In the genomic region with DNA sequence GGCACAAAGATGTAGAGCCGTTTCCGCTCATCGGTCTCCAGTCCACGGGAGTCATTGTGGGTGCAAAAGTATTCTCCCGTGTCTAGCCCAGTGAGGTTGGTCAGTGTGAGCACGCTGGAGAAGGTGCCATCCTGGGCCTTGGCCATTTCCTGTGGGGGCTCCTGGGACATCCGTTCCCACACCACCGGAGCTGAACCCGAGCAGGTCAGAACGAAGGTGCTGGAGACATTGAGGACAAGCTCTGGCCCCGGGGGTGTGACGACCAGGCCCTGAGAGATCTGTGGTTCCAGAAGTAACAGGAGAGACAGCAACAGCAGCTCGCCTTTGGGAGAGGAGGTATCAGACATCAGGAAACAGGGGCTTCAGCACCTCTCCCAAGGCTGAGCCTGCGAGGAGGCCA, we compare ENCODE assay signal across 1 cellular context.
TF ChIP-seq lines count a peak whose summit lies in the region.

No MANE protein-coding gene starts in this region.

TF ChIP-seq in WTC11, 78 proteins besides CTCF, POLR2A, EP300 and RAD21:
- TF ChIP-seq FOXJ3 (CRISPR knock-in tag; IDR thresholded peaks at IDR 0.05; ENCODE audit: borderline replicate concordance) = no peak
- TF ChIP-seq, protein P1, sequence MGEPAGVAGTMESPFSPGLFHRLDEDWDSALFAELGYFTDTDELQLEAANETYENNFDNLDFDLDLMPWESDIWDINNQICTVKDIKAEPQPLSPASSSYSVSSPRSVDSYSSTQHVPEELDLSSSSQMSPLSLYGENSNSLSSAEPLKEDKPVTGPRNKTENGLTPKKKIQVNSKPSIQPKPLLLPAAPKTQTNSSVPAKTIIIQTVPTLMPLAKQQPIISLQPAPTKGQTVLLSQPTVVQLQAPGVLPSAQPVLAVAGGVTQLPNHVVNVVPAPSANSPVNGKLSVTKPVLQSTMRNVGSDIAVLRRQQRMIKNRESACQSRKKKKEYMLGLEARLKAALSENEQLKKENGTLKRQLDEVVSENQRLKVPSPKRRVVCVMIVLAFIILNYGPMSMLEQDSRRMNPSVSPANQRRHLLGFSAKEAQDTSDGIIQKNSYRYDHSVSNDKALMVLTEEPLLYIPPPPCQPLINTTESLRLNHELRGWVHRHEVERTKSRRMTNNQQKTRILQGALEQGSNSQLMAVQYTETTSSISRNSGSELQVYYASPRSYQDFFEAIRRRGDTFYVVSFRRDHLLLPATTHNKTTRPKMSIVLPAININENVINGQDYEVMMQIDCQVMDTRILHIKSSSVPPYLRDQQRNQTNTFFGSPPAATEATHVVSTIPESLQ (CRISPR knock-in tag; IDR thresholded peaks at IDR 0.05) = no peak
- TF ChIP-seq, protein P2, sequence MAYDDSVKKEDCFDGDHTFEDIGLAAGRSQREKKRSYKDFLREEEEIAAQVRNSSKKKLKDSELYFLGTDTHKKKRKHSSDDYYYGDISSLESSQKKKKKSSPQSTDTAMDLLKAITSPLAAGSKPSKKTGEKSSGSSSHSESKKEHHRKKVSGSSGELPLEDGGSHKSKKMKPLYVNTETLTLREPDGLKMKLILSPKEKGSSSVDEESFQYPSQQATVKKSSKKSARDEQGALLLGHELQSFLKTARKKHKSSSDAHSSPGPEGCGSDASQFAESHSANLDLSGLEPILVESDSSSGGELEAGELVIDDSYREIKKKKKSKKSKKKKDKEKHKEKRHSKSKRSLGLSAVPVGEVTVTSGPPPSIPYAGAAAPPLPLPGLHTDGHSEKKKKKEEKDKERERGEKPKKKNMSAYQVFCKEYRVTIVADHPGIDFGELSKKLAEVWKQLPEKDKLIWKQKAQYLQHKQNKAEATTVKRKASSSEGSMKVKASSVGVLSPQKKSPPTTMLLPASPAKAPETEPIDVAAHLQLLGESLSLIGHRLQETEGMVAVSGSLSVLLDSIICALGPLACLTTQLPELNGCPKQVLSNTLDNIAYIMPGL (CRISPR knock-in tag; IDR thresholded peaks at IDR 0.05) = no peak
- no peak for TF ChIP-seq ZNF416 (CRISPR knock-in tag; IDR thresholded peaks at IDR 0.05)
- TF ChIP-seq ESRRA (CRISPR knock-in tag; IDR thresholded peaks at IDR 0.05; ENCODE audit: borderline replicate concordance) = no peak
- no peak for TF ChIP-seq IRF2 (CRISPR knock-in tag; IDR thresholded peaks at IDR 0.05; ENCODE audit: borderline replicate concordance, low read depth)
- TF ChIP-seq GTF2I (CRISPR knock-in tag; conservative IDR thresholded peaks at IDR 0.05) = no peak
- TF ChIP-seq ETV6 (CRISPR knock-in tag; IDR thresholded peaks at IDR 0.05) = no peak
- TF ChIP-seq CBFB (CRISPR knock-in tag; IDR thresholded peaks at IDR 0.05; ENCODE audit: low read depth) = no peak
- TF ChIP-seq ZNF317 (CRISPR knock-in tag; IDR thresholded peaks at IDR 0.05; ENCODE audit: borderline replicate concordance, low read depth) = no peak
- TF ChIP-seq, protein P3, sequence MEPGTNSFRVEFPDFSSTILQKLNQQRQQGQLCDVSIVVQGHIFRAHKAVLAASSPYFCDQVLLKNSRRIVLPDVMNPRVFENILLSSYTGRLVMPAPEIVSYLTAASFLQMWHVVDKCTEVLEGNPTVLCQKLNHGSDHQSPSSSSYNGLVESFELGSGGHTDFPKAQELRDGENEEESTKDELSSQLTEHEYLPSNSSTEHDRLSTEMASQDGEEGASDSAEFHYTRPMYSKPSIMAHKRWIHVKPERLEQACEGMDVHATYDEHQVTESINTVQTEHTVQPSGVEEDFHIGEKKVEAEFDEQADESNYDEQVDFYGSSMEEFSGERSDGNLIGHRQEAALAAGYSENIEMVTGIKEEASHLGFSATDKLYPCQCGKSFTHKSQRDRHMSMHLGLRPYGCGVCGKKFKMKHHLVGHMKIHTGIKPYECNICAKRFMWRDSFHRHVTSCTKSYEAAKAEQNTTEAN (CRISPR knock-in tag; IDR thresholded peaks at IDR 0.05) = no peak
- TF ChIP-seq, protein P4, sequence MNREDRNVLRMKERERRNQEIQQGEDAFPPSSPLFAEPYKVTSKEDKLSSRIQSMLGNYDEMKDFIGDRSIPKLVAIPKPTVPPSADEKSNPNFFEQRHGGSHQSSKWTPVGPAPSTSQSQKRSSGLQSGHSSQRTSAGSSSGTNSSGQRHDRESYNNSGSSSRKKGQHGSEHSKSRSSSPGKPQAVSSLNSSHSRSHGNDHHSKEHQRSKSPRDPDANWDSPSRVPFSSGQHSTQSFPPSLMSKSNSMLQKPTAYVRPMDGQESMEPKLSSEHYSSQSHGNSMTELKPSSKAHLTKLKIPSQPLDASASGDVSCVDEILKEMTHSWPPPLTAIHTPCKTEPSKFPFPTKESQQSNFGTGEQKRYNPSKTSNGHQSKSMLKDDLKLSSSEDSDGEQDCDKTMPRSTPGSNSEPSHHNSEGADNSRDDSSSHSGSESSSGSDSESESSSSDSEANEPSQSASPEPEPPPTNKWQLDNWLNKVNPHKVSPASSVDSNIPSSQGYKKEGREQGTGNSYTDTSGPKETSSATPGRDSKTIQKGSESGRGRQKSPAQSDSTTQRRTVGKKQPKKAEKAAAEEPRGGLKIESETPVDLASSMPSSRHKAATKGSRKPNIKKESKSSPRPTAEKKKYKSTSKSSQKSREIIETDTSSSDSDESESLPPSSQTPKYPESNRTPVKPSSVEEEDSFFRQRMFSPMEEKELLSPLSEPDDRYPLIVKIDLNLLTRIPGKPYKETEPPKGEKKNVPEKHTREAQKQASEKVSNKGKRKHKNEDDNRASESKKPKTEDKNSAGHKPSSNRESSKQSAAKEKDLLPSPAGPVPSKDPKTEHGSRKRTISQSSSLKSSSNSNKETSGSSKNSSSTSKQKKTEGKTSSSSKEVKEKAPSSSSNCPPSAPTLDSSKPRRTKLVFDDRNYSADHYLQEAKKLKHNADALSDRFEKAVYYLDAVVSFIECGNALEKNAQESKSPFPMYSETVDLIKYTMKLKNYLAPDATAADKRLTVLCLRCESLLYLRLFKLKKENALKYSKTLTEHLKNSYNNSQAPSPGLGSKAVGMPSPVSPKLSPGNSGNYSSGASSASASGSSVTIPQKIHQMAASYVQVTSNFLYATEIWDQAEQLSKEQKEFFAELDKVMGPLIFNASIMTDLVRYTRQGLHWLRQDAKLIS (CRISPR knock-in tag; IDR thresholded peaks at IDR 0.05; ENCODE audit: borderline replicate concordance) = no peak
- TF ChIP-seq, protein P5, sequence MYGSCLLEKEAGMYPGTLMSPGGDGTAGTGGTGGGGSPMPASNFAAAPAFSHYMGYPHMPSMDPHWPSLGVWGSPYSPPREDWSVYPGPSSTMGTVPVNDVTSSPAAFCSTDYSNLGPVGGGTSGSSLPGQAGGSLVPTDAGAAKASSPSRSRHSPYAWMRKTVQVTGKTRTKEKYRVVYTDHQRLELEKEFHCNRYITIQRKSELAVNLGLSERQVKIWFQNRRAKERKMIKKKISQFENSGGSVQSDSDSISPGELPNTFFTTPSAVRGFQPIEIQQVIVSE (CRISPR knock-in tag; IDR thresholded peaks at IDR 0.05; ENCODE audit: borderline replicate concordance) = no peak
- no peak for TF ChIP-seq ZBTB21 (CRISPR knock-in tag; IDR thresholded peaks at IDR 0.05; ENCODE audit: borderline replicate concordance)
- no peak for TF ChIP-seq GABPB1 (CRISPR knock-in tag; IDR thresholded peaks at IDR 0.05)
- TF ChIP-seq NFYB (CRISPR knock-in tag; conservative IDR thresholded peaks at IDR 0.05; ENCODE audit: low read depth) = no peak
- TF ChIP-seq, protein P6, sequence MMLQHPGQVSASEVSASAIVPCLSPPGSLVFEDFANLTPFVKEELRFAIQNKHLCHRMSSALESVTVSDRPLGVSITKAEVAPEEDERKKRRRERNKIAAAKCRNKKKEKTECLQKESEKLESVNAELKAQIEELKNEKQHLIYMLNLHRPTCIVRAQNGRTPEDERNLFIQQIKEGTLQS (CRISPR knock-in tag; conservative IDR thresholded peaks at IDR 0.05) = no peak
- TF ChIP-seq, protein P7, sequence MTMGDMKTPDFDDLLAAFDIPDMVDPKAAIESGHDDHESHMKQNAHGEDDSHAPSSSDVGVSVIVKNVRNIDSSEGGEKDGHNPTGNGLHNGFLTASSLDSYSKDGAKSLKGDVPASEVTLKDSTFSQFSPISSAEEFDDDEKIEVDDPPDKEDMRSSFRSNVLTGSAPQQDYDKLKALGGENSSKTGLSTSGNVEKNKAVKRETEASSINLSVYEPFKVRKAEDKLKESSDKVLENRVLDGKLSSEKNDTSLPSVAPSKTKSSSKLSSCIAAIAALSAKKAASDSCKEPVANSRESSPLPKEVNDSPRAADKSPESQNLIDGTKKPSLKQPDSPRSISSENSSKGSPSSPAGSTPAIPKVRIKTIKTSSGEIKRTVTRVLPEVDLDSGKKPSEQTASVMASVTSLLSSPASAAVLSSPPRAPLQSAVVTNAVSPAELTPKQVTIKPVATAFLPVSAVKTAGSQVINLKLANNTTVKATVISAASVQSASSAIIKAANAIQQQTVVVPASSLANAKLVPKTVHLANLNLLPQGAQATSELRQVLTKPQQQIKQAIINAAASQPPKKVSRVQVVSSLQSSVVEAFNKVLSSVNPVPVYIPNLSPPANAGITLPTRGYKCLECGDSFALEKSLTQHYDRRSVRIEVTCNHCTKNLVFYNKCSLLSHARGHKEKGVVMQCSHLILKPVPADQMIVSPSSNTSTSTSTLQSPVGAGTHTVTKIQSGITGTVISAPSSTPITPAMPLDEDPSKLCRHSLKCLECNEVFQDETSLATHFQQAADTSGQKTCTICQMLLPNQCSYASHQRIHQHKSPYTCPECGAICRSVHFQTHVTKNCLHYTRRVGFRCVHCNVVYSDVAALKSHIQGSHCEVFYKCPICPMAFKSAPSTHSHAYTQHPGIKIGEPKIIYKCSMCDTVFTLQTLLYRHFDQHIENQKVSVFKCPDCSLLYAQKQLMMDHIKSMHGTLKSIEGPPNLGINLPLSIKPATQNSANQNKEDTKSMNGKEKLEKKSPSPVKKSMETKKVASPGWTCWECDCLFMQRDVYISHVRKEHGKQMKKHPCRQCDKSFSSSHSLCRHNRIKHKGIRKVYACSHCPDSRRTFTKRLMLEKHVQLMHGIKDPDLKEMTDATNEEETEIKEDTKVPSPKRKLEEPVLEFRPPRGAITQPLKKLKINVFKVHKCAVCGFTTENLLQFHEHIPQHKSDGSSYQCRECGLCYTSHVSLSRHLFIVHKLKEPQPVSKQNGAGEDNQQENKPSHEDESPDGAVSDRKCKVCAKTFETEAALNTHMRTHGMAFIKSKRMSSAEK (CRISPR knock-in tag; IDR thresholded peaks at IDR 0.05; ENCODE audit: borderline replicate concordance) = no peak
- no peak for TF ChIP-seq JAZF1 (CRISPR knock-in tag; IDR thresholded peaks at IDR 0.05)
- no peak for TF ChIP-seq RORB (CRISPR knock-in tag; IDR thresholded peaks at IDR 0.05)
